Comparison of ENCODE assay signal across 27 cellular contexts in the genomic region with DNA sequence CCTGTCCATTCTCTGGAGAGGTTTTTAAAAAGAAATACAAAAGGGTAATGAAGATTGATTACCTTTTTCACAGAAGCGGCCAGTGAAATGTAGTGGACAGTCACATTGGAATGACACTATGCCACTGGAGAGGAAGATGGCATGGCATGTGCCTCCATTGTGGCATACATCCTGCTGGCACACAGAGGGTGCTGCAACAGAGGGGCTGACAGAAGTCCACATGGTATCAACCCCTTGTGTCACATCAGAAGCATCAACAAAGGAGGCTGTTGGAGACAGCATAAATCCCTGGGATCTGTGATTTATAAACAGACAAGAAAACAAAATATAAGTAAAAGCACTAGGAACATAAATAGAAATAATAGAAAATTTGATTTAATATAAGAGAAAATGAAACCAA.
"Had no signal": no experiment of that assay in that cellular context is flagged by ENCODE, and none has a peak within 500 bp of the region (broad histone marks: within the 10 kb centered on the region; RNA-seq: fewer than 3 reads in every experiment).

No MANE protein-coding gene starts in this region.

- DNase-seq: activated CD4-positive, alpha-beta T cell treated with anti-CD3 and anti-CD28 coated beads for 4 hours; activated CD4-positive, alpha-beta T cell treated with anti-CD3 and anti-CD28 coated beads, Interleukin-2, amount 50 U/mL, for 48 hours; activated CD4-positive, CD25-positive, alpha-beta regulatory T cell; activated CD8-positive, alpha-beta memory T cell treated with anti-CD3 and anti-CD28 coated beads, Interleukin-2, amount 50 U/mL, for 48 hours; activated naive CD4-positive, alpha-beta T cell; activated naive CD8-positive, alpha-beta T cell treated with anti-CD3 and anti-CD28 coated beads, Interleukin-2, amount 10 ng/mL, durations not matched to agents 7 days and 5 days; activated T-cell treated with anti-CD3 and anti-CD28 coated beads, Interleukin-2, amount 50 U/mL, for 4 hours; amniotic stem cell; effector memory CD4-positive, alpha-beta T cell; foreskin melanocyte; immature natural killer cell; lower lobe of right lung; naive B cell; nucleus accumbens; right lobe of liver; stimulated activated CD4-positive, alpha-beta T cell treated with anti-CD3 and anti-CD28 coated beads, Interleukin-2, amount 100 ng/mL, for 24 hours; stomach; transverse colon had no signal

- H3K4me1 ChIP-seq: breast epithelium, lower lobe of right lung, right lobe of liver, stomach, suprapubic skin, transverse colon, vagina had no signal

- H3K36me3 Mint-ChIP-seq: activated naive CD8-positive, alpha-beta T cell treated with anti-CD3 and anti-CD28 coated beads, Interleukin-2, amount 10 ng/mL, durations not matched to agents 7 days and 5 days; immature natural killer cell; naive B cell; stimulated activated effector memory CD8-positive, alpha-beta T cell treated with anti-CD3 and anti-CD28 coated beads, Interleukin-12 subunit alpha, Interleukin-12 subunit beta, amount 100 ng/mL, for 72 hours had no signal

- ATAC-seq: activated T-cell treated with anti-CD3 and anti-CD28 coated beads, Interleukin-2, amount 50 U/mL, for 4 hours; esophagus mucosa; left lobe of liver; lower lobe of right lung; right lobe of liver; stimulated activated effector memory CD8-positive, alpha-beta T cell treated with anti-CD3 and anti-CD28 coated beads, Interleukin-12 subunit alpha, Interleukin-12 subunit beta, amount 100 ng/mL, for 72 hours had no signal

- H3K27ac ChIP-seq: breast epithelium, lower lobe of right lung, right lobe of liver, skin epidermis, stomach, suprapubic skin, transverse colon, vagina had no signal

- H3K36me3 ChIP-seq: breast epithelium, lower lobe of right lung, right lobe of liver, stomach, suprapubic skin, transverse colon, vagina had no signal

- H3K4me3 Mint-ChIP-seq: activated naive CD8-positive, alpha-beta T cell treated with anti-CD3 and anti-CD28 coated beads, Interleukin-2, amount 10 ng/mL, durations not matched to agents 7 days and 5 days; activated T-cell treated with anti-CD3 and anti-CD28 coated beads, Interleukin-2, amount 50 U/mL, for 4 hours; central memory CD8-positive, alpha-beta T cell; immature natural killer cell; naive B cell; stimulated activated effector memory CD8-positive, alpha-beta T cell treated with anti-CD3 and anti-CD28 coated beads, Interleukin-12 subunit alpha, Interleukin-12 subunit beta, amount 100 ng/mL, for 72 hours had no signal

- H3K9me3 ChIP-seq: breast epithelium, lower lobe of right lung, stomach, suprapubic skin, transverse colon, vagina had no signal

- H3K4me1 Mint-ChIP-seq: activated naive CD8-positive, alpha-beta T cell treated with anti-CD3 and anti-CD28 coated beads, Interleukin-2, amount 10 ng/mL, durations not matched to agents 7 days and 5 days; central memory CD8-positive, alpha-beta T cell; immature natural killer cell; naive B cell; stimulated activated effector memory CD8-positive, alpha-beta T cell treated with anti-CD3 and anti-CD28 coated beads, Interleukin-12 subunit alpha, Interleukin-12 subunit beta, amount 100 ng/mL, for 72 hours had no signal

- H3K27me3 ChIP-seq: breast epithelium, right lobe of liver, stomach, suprapubic skin, transverse colon, vagina had no signal

- H3K9me3 Mint-ChIP-seq: activated naive CD8-positive, alpha-beta T cell treated with anti-CD3 and anti-CD28 coated beads, Interleukin-2, amount 10 ng/mL, durations not matched to agents 7 days and 5 days; activated T-helper 2 cell treated with anti-CD3 and anti-CD28 coated beads, Interferon-gamma antibody, Interleukin-2, Interleukin-4, amounts not matched to agents 10 μg/mL and 5 μg/mL and 100 μg/mL, durations not matched to agents 14 hours and 24 hours and 36 hours; central memory CD8-positive, alpha-beta T cell; naive B cell had no signal

- H3K27me3 Mint-ChIP-seq: activated naive CD8-positive, alpha-beta T cell treated with anti-CD3 and anti-CD28 coated beads, Interleukin-2, amount 10 ng/mL, durations not matched to agents 7 days and 5 days; central memory CD8-positive, alpha-beta T cell; naive B cell had no signal

- H3K4me3 ChIP-seq: breast epithelium, lower lobe of right lung, right lobe of liver, skin epidermis, stomach, suprapubic skin, transverse colon, vagina had no signal

- H3K27ac Mint-ChIP-seq: activated naive CD8-positive, alpha-beta T cell treated with anti-CD3 and anti-CD28 coated beads, Interleukin-2, amount 10 ng/mL, durations not matched to agents 7 days and 5 days; activated T-helper 2 cell treated with anti-CD3 and anti-CD28 coated beads, Interferon-gamma antibody, Interleukin-2, Interleukin-4, amounts not matched to agents 10 μg/mL and 5 μg/mL and 100 μg/mL, durations not matched to agents 14 hours and 24 hours and 36 hours; immature natural killer cell; naive B cell; stimulated activated effector memory CD8-positive, alpha-beta T cell treated with anti-CD3 and anti-CD28 coated beads, Interleukin-12 subunit alpha, Interleukin-12 subunit beta, amount 100 ng/mL, for 72 hours had no signal
